ENCODE assay signal across 9 cellular contexts in genomic region chr2:68171146-68171545, GRCh38.
"Had no signal": no experiment of that assay in that cellular context is flagged by ENCODE, and none has a peak within 500 bp of the region (broad histone marks: within the 10 kb centered on the region; RNA-seq: fewer than 3 reads in every experiment).

No MANE protein-coding gene starts in this region.

- H3K27ac ChIP-seq: KMS-11 had no signal

- DNase-seq: GOT3, H7, HFFc6, KBM-7 had no signal

- H3K4me3 Mint-ChIP-seq: HFFc6, IgD-negative memory B cell had no signal

- H3K9me3 Mint-ChIP-seq: HFFc6, IgD-negative memory B cell had no signal

- FAIRE-seq: HepG2 had no signal

- H3K9ac ChIP-seq: KMS-11 had no signal

- H3K9me3 ChIP-seq: HAP-1 had no signal

- H3K4me2 ChIP-seq: KMS-11 had no signal

- H3K4me3 ChIP-seq: HAP-1 had no signal

- H3K27me3 Mint-ChIP-seq: IgD-negative memory B cell had no signal

- ATAC-seq: HCT116 had no signal

- H3K27ac Mint-ChIP-seq: HFFc6, IgD-negative memory B cell had no signal
